Comparison of ENCODE assay signal across 3 cellular contexts in the genomic region with DNA sequence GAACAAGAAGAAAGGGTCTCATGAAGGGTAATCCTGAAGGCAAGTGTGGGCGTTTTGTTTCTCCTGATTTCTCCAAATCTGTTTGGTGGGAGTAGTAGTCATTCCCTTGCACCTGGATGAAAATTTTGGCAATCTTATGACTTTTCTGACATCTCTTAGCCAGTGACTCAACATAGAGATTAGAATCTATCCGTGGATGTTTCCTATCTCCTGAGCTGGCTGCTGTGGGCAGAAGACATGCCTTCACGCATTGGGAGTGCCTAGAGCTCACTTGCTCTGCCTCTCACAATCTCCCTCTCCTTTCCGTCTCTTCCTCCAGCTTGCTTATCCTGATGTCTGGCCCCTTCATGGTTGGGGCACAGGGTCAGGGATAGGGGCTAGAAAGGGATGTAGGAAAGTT.
TF ChIP-seq lines count a peak whose summit lies in the region.

No MANE protein-coding gene starts in this region.

TF ChIP-seq in SK-N-SH, 30 proteins besides CTCF, POLR2A, EP300 and RAD21:
- TF ChIP-seq FOXJ3 (CRISPR knock-in tag; IDR thresholded peaks at IDR 0.05) (no peak), NFIC (IDR thresholded peaks at IDR 0.05; ENCODE audit: borderline replicate concordance) (peak; percentile 15; the same call in 1 of the 2 replicates), TCF12 (IDR thresholded peaks at IDR 0.05) (peak; percentile 39; the same call in 1 of the 2 replicates)

TF ChIP-seq in SK-N-SH treated with all-trans-retinoic acid at 6 μM for 48 hours, 23 proteins besides CTCF, POLR2A, EP300 and RAD21:
- no peak for TF ChIP-seq ESRRG (CRISPR knock-in tag; IDR thresholded peaks at IDR 0.05)
- no peak for TF ChIP-seq GLIS3 (CRISPR knock-in tag; IDR thresholded peaks at IDR 0.05)
- TF ChIP-seq SNAI2 (CRISPR knock-in tag; IDR thresholded peaks at IDR 0.05): no peak
- TF ChIP-seq, protein P1, sequence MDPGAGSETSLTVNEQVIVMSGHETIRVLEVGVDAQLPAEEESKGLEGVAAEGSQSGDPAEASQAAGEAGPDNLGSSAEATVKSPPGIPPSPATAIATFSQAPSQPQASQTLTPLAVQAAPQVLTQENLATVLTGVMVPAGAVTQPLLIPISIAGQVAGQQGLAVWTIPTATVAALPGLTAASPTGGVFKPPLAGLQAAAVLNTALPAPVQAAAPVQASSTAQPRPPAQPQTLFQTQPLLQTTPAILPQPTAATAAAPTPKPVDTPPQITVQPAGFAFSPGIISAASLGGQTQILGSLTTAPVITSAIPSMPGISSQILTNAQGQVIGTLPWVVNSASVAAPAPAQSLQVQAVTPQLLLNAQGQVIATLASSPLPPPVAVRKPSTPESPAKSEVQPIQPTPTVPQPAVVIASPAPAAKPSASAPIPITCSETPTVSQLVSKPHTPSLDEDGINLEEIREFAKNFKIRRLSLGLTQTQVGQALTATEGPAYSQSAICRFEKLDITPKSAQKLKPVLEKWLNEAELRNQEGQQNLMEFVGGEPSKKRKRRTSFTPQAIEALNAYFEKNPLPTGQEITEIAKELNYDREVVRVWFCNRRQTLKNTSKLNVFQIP (CRISPR knock-in tag; IDR thresholded peaks at IDR 0.05; ENCODE audit: borderline replicate concordance, low read depth): no peak
- no peak for TF ChIP-seq ZFP3 (CRISPR knock-in tag; IDR thresholded peaks at IDR 0.05)
- TF ChIP-seq RARB (CRISPR knock-in tag; IDR thresholded peaks at IDR 0.05): no peak
- TF ChIP-seq, protein P2, sequence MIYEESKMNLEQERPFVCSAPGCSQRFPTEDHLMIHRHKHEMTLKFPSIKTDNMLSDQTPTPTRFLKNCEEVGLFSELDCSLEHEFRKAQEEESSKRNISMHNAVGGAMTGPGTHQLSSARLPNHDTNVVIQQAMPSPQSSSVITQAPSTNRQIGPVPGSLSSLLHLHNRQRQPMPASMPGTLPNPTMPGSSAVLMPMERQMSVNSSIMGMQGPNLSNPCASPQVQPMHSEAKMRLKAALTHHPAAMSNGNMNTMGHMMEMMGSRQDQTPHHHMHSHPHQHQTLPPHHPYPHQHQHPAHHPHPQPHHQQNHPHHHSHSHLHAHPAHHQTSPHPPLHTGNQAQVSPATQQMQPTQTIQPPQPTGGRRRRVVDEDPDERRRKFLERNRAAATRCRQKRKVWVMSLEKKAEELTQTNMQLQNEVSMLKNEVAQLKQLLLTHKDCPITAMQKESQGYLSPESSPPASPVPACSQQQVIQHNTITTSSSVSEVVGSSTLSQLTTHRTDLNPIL (CRISPR knock-in tag; IDR thresholded peaks at IDR 0.05; ENCODE audit: low read depth): no peak
- no peak for TF ChIP-seq PPARA (CRISPR knock-in tag; IDR thresholded peaks at IDR 0.05; ENCODE audit: borderline replicate concordance)
- TF ChIP-seq TCF4 (CRISPR knock-in tag; IDR thresholded peaks at IDR 0.05; ENCODE audit: borderline replicate concordance): no peak
- no peak for TF ChIP-seq ZNF8 (CRISPR knock-in tag; IDR thresholded peaks at IDR 0.05)

TF ChIP-seq in H1, 55 proteins besides CTCF, POLR2A, EP300 and RAD21:
- TF ChIP-seq SP1 (IDR thresholded peaks at IDR 0.05; ENCODE audit: low read depth, low read length) (no peak), CHD1 (IDR thresholded peaks at IDR 0.05; ENCODE audit: low read depth, low read length) (no peak), TAF7 (optimal IDR thresholded peaks at IDR 0.05; ENCODE audit: borderline replicate concordance, low read depth, low read length) (no peak), TEAD4 (IDR thresholded peaks at IDR 0.05; ENCODE audit: low read depth, low read length) (no peak), CBX5 (IDR thresholded peaks at IDR 0.05; ENCODE audit: low read depth, low read length) (no peak), JUND (IDR thresholded peaks at IDR 0.05; ENCODE audit: low read length) (no peak), CREB1 (IDR thresholded peaks at IDR 0.05) (no peak), BACH1 (IDR thresholded peaks at IDR 0.05; ENCODE audit: low read length) (no peak), YY1 (IDR thresholded peaks at IDR 0.05; ENCODE audit: low read depth, low read length) (no peak), GABPA (IDR thresholded peaks at IDR 0.05; ENCODE audit: borderline replicate concordance, insufficient read depth, low read length) (no peak)
